ENCODE assay signal across 18 cellular contexts in the genomic region with DNA sequence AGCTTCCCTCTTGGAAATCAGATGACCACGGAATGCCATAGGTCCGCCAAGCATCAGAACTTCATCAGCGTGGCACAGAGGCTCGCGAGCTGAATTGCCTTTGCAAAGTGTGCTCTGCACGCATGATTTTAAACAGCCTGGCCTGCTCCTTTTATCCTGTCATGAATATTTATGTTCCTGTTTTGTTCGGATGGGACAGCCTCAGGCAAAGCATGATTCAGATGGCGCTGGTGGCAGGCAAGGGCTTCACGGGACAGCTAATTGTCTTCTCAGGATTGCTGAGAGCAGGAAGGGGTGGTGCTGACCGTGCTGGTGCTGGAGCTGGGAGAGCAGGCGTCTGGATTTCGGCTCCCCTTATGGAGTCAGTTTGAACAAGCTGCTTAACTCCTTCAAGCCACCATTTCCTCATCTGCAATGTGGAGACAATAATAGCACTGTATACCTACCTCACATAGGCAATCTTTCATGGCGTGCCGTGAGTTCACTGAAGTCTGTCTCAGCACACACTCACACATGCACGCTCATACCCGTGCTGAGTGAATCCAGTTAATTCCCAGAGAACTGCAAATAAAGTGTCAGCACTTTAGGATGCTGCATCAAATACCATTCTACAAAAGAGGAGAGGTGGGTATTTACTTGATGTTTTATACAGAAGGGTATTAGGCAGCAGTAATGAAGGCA.
DNase-seq lines count a peak whose midpoint lies in the region; ATAC-seq and TF ChIP-seq lines count a peak whose summit lies in the region.
"Had no signal": no experiment of that assay in that cellular context is flagged by ENCODE, and none has a peak within 500 bp of the region (broad histone marks: within the 10 kb centered on the region; RNA-seq: fewer than 3 reads in every experiment).

No MANE protein-coding gene starts in this region.

- no peak overlapping the region for H4K91ac ChIP-seq in H9 (ENCODE audit: insufficient read length, low read depth, low read length)

- no peak overlapping the region for H2BK5ac ChIP-seq in H9 (ENCODE audit: insufficient read length, low read length)

- no peak overlapping the region for H2BK15ac ChIP-seq in H9 (ENCODE audit: low read depth, low read length)

- H2BK120ac ChIP-seq in H9 (ENCODE audit: low read depth, low read length, poor library complexity, severe bottlenecking) = no peak overlapping the region

- H3K27me3 Mint-ChIP-seq in H9 (ENCODE audit: low read depth) (peaks cover 8% of the 10 kb centered on the region; the same call in 1 of the 2 replicates), WTC11 (ENCODE audit: low read depth) (peaks cover 11% of the 10 kb centered on the region)
- H3K27me3 Mint-ChIP-seq in naive thymus-derived CD8-positive, alpha-beta T cell = peaks cover 0 to 4% (median 0%) of the 10 kb centered on the region in 5 donors
- H3K27me3 Mint-ChIP-seq: naive B cell had no signal

- peak; percentile 65 for ATAC-seq in WTC11
- no peak for ATAC-seq in naive thymus-derived CD8-positive, alpha-beta T cell
- ATAC-seq in mucosa of descending colon = no peak
- ATAC-seq: HCT116 had no signal

- H3T11ph ChIP-seq in H9 (ENCODE audit: low read length) = no peak overlapping the region

- H3K4me1 ChIP-seq in H9 (ENCODE audit: insufficient read depth, low read length) = peaks cover 8% of the 10 kb centered on the region
- peaks cover 6% of the 10 kb centered on the region for H3K4me1 ChIP-seq in stomach smooth muscle (ENCODE audit: control insufficient read depth, insufficient read depth, low read length)
- H3K4me1 ChIP-seq in mucosa of descending colon (ENCODE audit: low read depth) = no peaks in the 10 kb centered on the region

- H4K5ac ChIP-seq in H9 (ENCODE audit: insufficient read length, low read depth, low read length) = no peak overlapping the region

- no peaks in the 10 kb centered on the region for H3K36me3 ChIP-seq in stomach smooth muscle (ENCODE audit: control insufficient read depth in 2 of 2, insufficient read depth in 2 of 2, low read length in 2 of 2)
- no peaks in the 10 kb centered on the region for H3K36me3 ChIP-seq in mucosa of descending colon (ENCODE audit: low read depth)

- H4K8ac ChIP-seq in H9 (replicated peaks; ENCODE audit: insufficient read length, low read depth, low read length) = no peak overlapping the region

- no peaks in the 10 kb centered on the region for H3K79me2 ChIP-seq in H9 (ENCODE audit: insufficient read depth, low read length)

- H3K27ac Mint-ChIP-seq in H9 = no peak overlapping the region
- H3K27ac Mint-ChIP-seq in WTC11 = no peak overlapping the region; the same call in 1 of the 2 replicates
- no peak overlapping the region for H3K27ac Mint-ChIP-seq in naive thymus-derived CD8-positive, alpha-beta T cell
- H3K27ac Mint-ChIP-seq: CD14-positive monocyte; naive B cell; T-helper 1 cell treated with Interleukin-12 subunit alpha and Interleukin-12 subunit beta and Interleukin-4 antibody, amounts not matched to agents 30 μg/mL and 1 μg/mL, for 36 hours had no signal

- POLR2A ChIA-PET in WTC11 (lab: Charles Lee) = interaction anchor here (0.5 kb wide), 1 partner anchor 22 kb away, joined by 5 read pairs; no protein-coding TSS in a partner anchor
- POLR2A ChIA-PET in naive thymus-derived CD8-positive, alpha-beta T cell (lab: Charles Lee) = no interaction called here

- no peaks in the 10 kb centered on the region for H3K79me1 ChIP-seq in H9 (ENCODE audit: insufficient read depth, low read depth, low read length, poor library complexity, severe bottlenecking)

- WGBS in H9 (ENCODE audit: extremely low coverage, insufficient read length, low lambda C conversion rate) = no CpG with 5 or more reads among the region's 16 CpGs

- H3K4me1 Mint-ChIP-seq in H9 (peaks cover 30 to 36% of the 10 kb centered on the region in 2 experiments), WTC11 (peaks cover 36% of the 10 kb centered on the region)
- peaks cover 0 to 9% (median 0%) of the 10 kb centered on the region in 4 donors for H3K4me1 Mint-ChIP-seq in naive thymus-derived CD8-positive, alpha-beta T cell

- H3K36me3 Mint-ChIP-seq in H9 (ENCODE audit: insufficient read depth in 1 of 3, low read depth in 3 of 3) = no peaks in the 10 kb centered on the region
- no peaks in the 10 kb centered on the region for H3K36me3 Mint-ChIP-seq in WTC11
- no peaks in the 10 kb centered on the region for H3K36me3 Mint-ChIP-seq in naive thymus-derived CD8-positive, alpha-beta T cell
- H3K36me3 Mint-ChIP-seq: CD14-positive monocyte, naive B cell had no signal

- H3K9me3 Mint-ChIP-seq in H9 = no peaks in the 10 kb centered on the region
- no peaks in the 10 kb centered on the region for H3K9me3 Mint-ChIP-seq in WTC11
- H3K9me3 Mint-ChIP-seq in naive thymus-derived CD8-positive, alpha-beta T cell = no peaks in the 10 kb centered on the region
- H3K9me3 Mint-ChIP-seq: naive B cell; T-helper 1 cell treated with Interleukin-12 subunit alpha and Interleukin-12 subunit beta and Interleukin-4 antibody, amounts not matched to agents 30 μg/mL and 1 μg/mL, for 36 hours had no signal

- H3K27ac ChIP-seq in H9 (ENCODE audit: insufficient read length, low read depth, low read length) (no peak overlapping the region), stomach smooth muscle (ENCODE audit: low read length) (no peak overlapping the region)

- no peak for TF ChIP-seq CTCF in H9 (conservative IDR thresholded peaks at IDR 0.05)
- no peak for TF ChIP-seq CTCF in WTC11 (IDR thresholded peaks at IDR 0.05)
- TF ChIP-seq CTCF in mucosa of descending colon (IDR thresholded peaks at IDR 0.05) = no peak

- peak overlapping the region; percentile 12 for H2AFZ ChIP-seq in H9 (ENCODE audit: low read length)

- no peak overlapping the region for H3K14ac ChIP-seq in H9 (ENCODE audit: insufficient read depth, low read length)

- H3K9me3 ChIP-seq in H9 (ENCODE audit: control insufficient read depth, low read depth, low read length) (no peaks in the 10 kb centered on the region), stomach smooth muscle (ENCODE audit: control insufficient read depth in 2 of 2, low read length in 2 of 2) (no peaks in the 10 kb centered on the region), mucosa of descending colon (no peaks in the 10 kb centered on the region)

- no peak overlapping the region for H2BK12ac ChIP-seq in H9 (ENCODE audit: insufficient read length, low read depth, low read length)

- intact Hi-C loops in mucosa of descending colon (cut with DNase I, micrococcal nuclease) = no loop called here

- no peak overlapping the region for H3K9ac ChIP-seq in H9 (ENCODE audit: extremely low read depth, insufficient read length, low read length)
- no peak overlapping the region for H3K9ac ChIP-seq in stomach smooth muscle (ENCODE audit: low read length in 2 of 2)

- H3K23me2 ChIP-seq in H9 (ENCODE audit: insufficient read length, low read depth, low read length, poor library complexity, severe bottlenecking) = no peaks in the 10 kb centered on the region

- CTCF ChIA-PET in WTC11 (lab: Charles Lee) = interaction anchor here (0.8 kb wide), 1 partner anchor 17 kb away, joined by 3 read pairs; no protein-coding TSS in a partner anchor

- H3K27me3 ChIP-seq in H9 (ENCODE audit: insufficient read depth, low read length) = no peaks in the 10 kb centered on the region
- no peaks in the 10 kb centered on the region for H3K27me3 ChIP-seq in stomach smooth muscle (ENCODE audit: control insufficient read depth in 1 of 2, insufficient read depth in 2 of 2, low read length in 2 of 2)

- H3K56ac ChIP-seq in H9 (ENCODE audit: insufficient read length, low read depth, low read length) = no peak overlapping the region

- no peak overlapping the region for H2AK5ac ChIP-seq in H9 (ENCODE audit: insufficient read length, low read length)

- H3K4ac ChIP-seq in H9 (ENCODE audit: low read depth, low read length) = no peak overlapping the region

- peak; percentile 55 for DNase-seq in H9
- DNase-seq in WTC11 (ENCODE audit: low spot score) = no peak
- DNase-seq in iPS-NIHi7 (ENCODE audit: extremely low spot score) = peak; percentile 31
- no peak for DNase-seq in naive thymus-derived CD8-positive, alpha-beta T cell
- no peak for DNase-seq in COR-L47 (lab: John Stamatoyannopoulos, UW)
- no peak for DNase-seq in mucosa of descending colon
- DNase-seq: activated CD4-positive, alpha-beta T cell treated with anti-CD3 and anti-CD28 coated beads for 1 hour; activated naive CD4-positive, alpha-beta T cell treated with anti-CD3 and anti-CD28 coated beads, Interleukin-2, amount 50 U/mL, for 16 hours; dermis blood vessel endothelial cell; DMS79 treated with DMSO at 0.1 percent for 48 hours; naive B cell; retina; RPMI8226; substantia nigra had no signal

- peak overlapping the region; percentile 4 for H3K18ac ChIP-seq in H9 (ENCODE audit: insufficient read length, low read depth, low read length)

- no peak overlapping the region for H2BK20ac ChIP-seq in H9 (ENCODE audit: low read depth, low read length, poor library complexity, severe bottlenecking)

- H4K20me1 ChIP-seq in H9 (ENCODE audit: control insufficient read depth, insufficient read depth, insufficient read length) = no peaks in the 10 kb centered on the region

- H3K4me3 ChIP-seq in stomach smooth muscle (ENCODE audit: low read length in 2 of 2) = peak overlapping the region; percentile 23 to 55
- H3K4me3 ChIP-seq in mucosa of descending colon = no peak overlapping the region

- no peak overlapping the region for H3K23ac ChIP-seq in H9 (ENCODE audit: insufficient read length, low read depth, low read length)

- no peak overlapping the region for H3K4me3 Mint-ChIP-seq in H9
- no peak overlapping the region for H3K4me3 Mint-ChIP-seq in WTC11
- H3K4me3 Mint-ChIP-seq in naive thymus-derived CD8-positive, alpha-beta T cell = no peak overlapping the region
- H3K4me3 Mint-ChIP-seq: CD14-positive monocyte; naive B cell; T-helper 1 cell treated with Interleukin-12 subunit alpha and Interleukin-12 subunit beta and Interleukin-4 antibody, amounts not matched to agents 30 μg/mL and 1 μg/mL, for 36 hours had no signal

- H3K4me2 ChIP-seq in H9 (ENCODE audit: insufficient read depth, insufficient read length, low read length) = no peak overlapping the region

Comparison
In these comparisons a context has a peak if more than half of its experiments do, and no peak if none do; other contexts are left out.
1. DNase-seq: peak in H9 (single experiment) and iPS-NIHi7 (single experiment); none in WTC11 (single experiment), naive thymus-derived CD8-positive, alpha-beta T cell (0 of 10), COR-L47 (single experiment) and mucosa of descending colon (0 of 3).